12 cellular contexts compared by ENCODE assay signal in genomic region chr3:111831840-111832239, GRCh38. TPM values are rescaled to one million over a fixed set of nuclear protein-coding genes. Genes with fewer than 3 reads are reported as not detected.
DNase-seq lines count a peak whose midpoint lies in the region; ATAC-seq and TF ChIP-seq lines count a peak whose summit lies in the region.
"Had no signal": no experiment of that assay in that cellular context is flagged by ENCODE, and none has a peak within 500 bp of the region (broad histone marks: within the 10 kb centered on the region; RNA-seq: fewer than 3 reads in every experiment).

No MANE protein-coding gene starts in this region.

- H3K4me3 ChIP-seq in mammary epithelial cell (replicated peaks in 1 of 3; ENCODE audit: insufficient read depth in 1 of 3, low read depth in 2 of 3, low read length in 3 of 3) (no peak overlapping the region), RWPE2 (ENCODE audit: severe bottlenecking) (no peak overlapping the region), fibroblast of villous mesenchyme (ENCODE audit: low read depth, low read length) (no peak overlapping the region)

- H3K9me3 ChIP-seq in mammary epithelial cell (replicated peaks; ENCODE audit: insufficient read depth, low read length) (no peaks in the 10 kb centered on the region), RWPE2 (ENCODE audit: severe bottlenecking) (no peaks in the 10 kb centered on the region)

- BruUV-seq in mammary epithelial cell (replicated peaks; lab: Mats Ljungman, UMichigan) (no TSS peak), MCF 10A (replicated peaks; lab: Mats Ljungman, UMichigan) (no TSS peak)

- DNase-seq in mammary epithelial cell (peak; percentile 67), MCF 10A (ENCODE audit: unreplicated experiment) (no peak), RWPE2 (ENCODE audit: low spot score) (no peak), fibroblast of villous mesenchyme (ENCODE audit: low read depth) (peak; percentile 66), ureter (ENCODE audit: low spot score) (no peak)
- DNase-seq in stimulated activated naive CD8-positive, alpha-beta T cell treated with anti-CD3 and anti-CD28 coated beads, Interleukin-15, amount 100 ng/mL, for 72 hours = peak; percentile 2 to 23
- DNase-seq: activated effector memory CD4-positive, alpha-beta T cell treated with Interleukin-2 at 50 U/mL for 16 hours; NCI-H524 had no signal

- TF ChIP-seq CTCF in mammary epithelial cell (conservative IDR thresholded peaks at IDR 0.05 in 1 of 2, IDR thresholded peaks at IDR 0.05 in 1 of 2; ENCODE audit: extremely low read depth in 1 of 2, insufficient read depth in 1 of 2, low read depth in 1 of 2, low read length in 2 of 2) (no peak), MCF 10A (IDR thresholded peaks at IDR 0.05; ENCODE audit: unreplicated experiment) (no peak), RWPE2 (IDR thresholded peaks at IDR 0.05; ENCODE audit: poor library complexity, severe bottlenecking) (no peak), fibroblast of villous mesenchyme (IDR thresholded peaks at IDR 0.05; ENCODE audit: insufficient read depth, low read depth, low read length) (no peak)

- H3K79me2 ChIP-seq in mammary epithelial cell (ENCODE audit: insufficient read depth, low read length) = no peaks in the 10 kb centered on the region

- H3K4me1 ChIP-seq in mammary epithelial cell (ENCODE audit: insufficient read depth, low read length) (peaks cover 6% of the 10 kb centered on the region), RWPE2 (ENCODE audit: insufficient read depth, poor library complexity, severe bottlenecking) (no peaks in the 10 kb centered on the region)

- H3K9ac ChIP-seq in mammary epithelial cell (ENCODE audit: insufficient read depth, low read length) = no peak overlapping the region

- H3K9me3 Mint-ChIP-seq in MCF 10A (ENCODE audit: unreplicated experiment) = no peaks in the 10 kb centered on the region
- no peaks in the 10 kb centered on the region for H3K9me3 Mint-ChIP-seq in stimulated activated naive CD8-positive, alpha-beta T cell treated with anti-CD3 and anti-CD28 coated beads, Interleukin-15, amount 100 ng/mL, for 72 hours
- H3K9me3 Mint-ChIP-seq: T-helper 1 cell treated with Interleukin-12 subunit alpha and Interleukin-12 subunit beta and Interleukin-4 antibody, amounts not matched to agents 30 μg/mL and 1 μg/mL, for 36 hours had no signal

- no peaks in the 10 kb centered on the region for H3K36me3 ChIP-seq in mammary epithelial cell (ENCODE audit: insufficient read depth, low read length)
- peaks cover 6% of the 10 kb centered on the region for H3K36me3 ChIP-seq in RWPE2 (ENCODE audit: low read depth)

- H3K36me3 Mint-ChIP-seq in MCF 10A (ENCODE audit: insufficient read depth, unreplicated experiment) = no peaks in the 10 kb centered on the region
- H3K36me3 Mint-ChIP-seq: CD14-positive monocyte had no signal

- dilution Hi-C loops in mammary epithelial cell (cut with HindIII; ENCODE audit: low sequenced_read_pairs) = no loop called here

- in situ Hi-C loops in mammary epithelial cell (cut with MboI; ENCODE audit: low sequenced_read_pairs in 2 of 2) = no loop called here

- no peak overlapping the region for H3K27ac ChIP-seq in mammary epithelial cell (ENCODE audit: insufficient read depth, low read depth, low read length)
- H3K27ac ChIP-seq in RWPE2 (ENCODE audit: poor library complexity, severe bottlenecking) = no peak overlapping the region

- intact Hi-C loops in mammary epithelial cell (cut with micrococcal nuclease) (no loop called here), MCF 10A (cut with micrococcal nuclease) (no loop called here)

- H3K4me3 Mint-ChIP-seq in MCF 10A (ENCODE audit: unreplicated experiment) = no peak overlapping the region
- no peak overlapping the region for H3K4me3 Mint-ChIP-seq in stimulated activated naive CD8-positive, alpha-beta T cell treated with anti-CD3 and anti-CD28 coated beads, Interleukin-15, amount 100 ng/mL, for 72 hours
- H3K4me3 Mint-ChIP-seq: CD14-positive monocyte; T-helper 1 cell treated with Interleukin-12 subunit alpha and Interleukin-12 subunit beta and Interleukin-4 antibody, amounts not matched to agents 30 μg/mL and 1 μg/mL, for 36 hours had no signal

- H2AFZ ChIP-seq in mammary epithelial cell (ENCODE audit: low read depth, low read length) = peak overlapping the region; percentile 36

- CTCF ChIA-PET in mammary epithelial cell (lab: Charles Lee; ENCODE audit: low non-redundant PET) = no interaction called here
- CTCF ChIA-PET in MCF 10A (lab: Yijun Ruan, JAX) = no interaction called here

- H4K20me1 ChIP-seq in mammary epithelial cell (ENCODE audit: insufficient read depth, low read length) = no peaks in the 10 kb centered on the region

- H3K27ac Mint-ChIP-seq in MCF 10A (ENCODE audit: low read depth, unreplicated experiment) = no peak overlapping the region
- H3K27ac Mint-ChIP-seq in stimulated activated naive CD8-positive, alpha-beta T cell treated with anti-CD3 and anti-CD28 coated beads, Interleukin-15, amount 100 ng/mL, for 72 hours = no peak overlapping the region
- H3K27ac Mint-ChIP-seq: CD14-positive monocyte; T-helper 1 cell treated with Interleukin-12 subunit alpha and Interleukin-12 subunit beta and Interleukin-4 antibody, amounts not matched to agents 30 μg/mL and 1 μg/mL, for 36 hours had no signal

- H3K27me3 Mint-ChIP-seq in MCF 10A (ENCODE audit: insufficient read depth, unreplicated experiment) = no peaks in the 10 kb centered on the region
- H3K27me3 Mint-ChIP-seq in stimulated activated naive CD8-positive, alpha-beta T cell treated with anti-CD3 and anti-CD28 coated beads, Interleukin-15, amount 100 ng/mL, for 72 hours = no peaks in the 10 kb centered on the region

- POLR2A ChIA-PET in MCF 10A (lab: Yijun Ruan, JAX) = no interaction called here

- no peaks in the 10 kb centered on the region for H3K27me3 ChIP-seq in mammary epithelial cell (ENCODE audit: insufficient read depth, low read length)
- H3K27me3 ChIP-seq in RWPE2 (ENCODE audit: insufficient read depth, poor library complexity, severe bottlenecking) = no peaks in the 10 kb centered on the region

- peak; percentile 58 for ATAC-seq in RWPE2 (ENCODE audit: low read depth)
- ATAC-seq in stimulated activated naive CD8-positive, alpha-beta T cell treated with anti-CD3 and anti-CD28 coated beads, Interleukin-15, amount 100 ng/mL, for 72 hours = peak; percentile 87
- no peak for ATAC-seq in HG03521 (IDR thresholded peaks at IDR 0.05; ENCODE audit: unreplicated experiment)
- ATAC-seq in SK-N-SH treated with all-trans-retinoic acid at 6 μM for 48 hours = no peak

- H3K4me1 Mint-ChIP-seq in MCF 10A (ENCODE audit: insufficient read depth, unreplicated experiment) = peaks cover 9% of the 10 kb centered on the region
- H3K4me1 Mint-ChIP-seq in stimulated activated naive CD8-positive, alpha-beta T cell treated with anti-CD3 and anti-CD28 coated beads, Interleukin-15, amount 100 ng/mL, for 72 hours = peaks cover 13% of the 10 kb centered on the region
- H3K4me1 Mint-ChIP-seq: CD14-positive monocyte had no signal

- H3K4me2 ChIP-seq in mammary epithelial cell (ENCODE audit: insufficient read depth, low read depth, low read length) = no peak overlapping the region

TF ChIP-seq in SK-N-SH treated with all-trans-retinoic acid at 6 μM for 48 hours, 23 proteins besides CTCF, POLR2A, EP300 and RAD21:
- no peak for TF ChIP-seq RARB (CRISPR knock-in tag; IDR thresholded peaks at IDR 0.05)
- no peak for TF ChIP-seq ARNTL (CRISPR knock-in tag; IDR thresholded peaks at IDR 0.05; ENCODE audit: borderline replicate concordance, low read depth)
- no peak for TF ChIP-seq TOX (CRISPR knock-in tag; IDR thresholded peaks at IDR 0.05; ENCODE audit: borderline replicate concordance)
- TF ChIP-seq TCF4 (CRISPR knock-in tag; IDR thresholded peaks at IDR 0.05; ENCODE audit: borderline replicate concordance) = no peak
- TF ChIP-seq ZFP3 (CRISPR knock-in tag; IDR thresholded peaks at IDR 0.05) = no peak
- TF ChIP-seq ZNF565 (CRISPR knock-in tag; conservative IDR thresholded peaks at IDR 0.05; ENCODE audit: low read depth) = no peak
- no peak for TF ChIP-seq GLIS3 (CRISPR knock-in tag; IDR thresholded peaks at IDR 0.05)
- TF ChIP-seq PATZ1 (CRISPR knock-in tag; IDR thresholded peaks at IDR 0.05; ENCODE audit: borderline replicate concordance) = no peak
- no peak for TF ChIP-seq BACH2 (CRISPR knock-in tag; IDR thresholded peaks at IDR 0.05; ENCODE audit: borderline replicate concordance)
- no peak for TF ChIP-seq ESRRG (CRISPR knock-in tag; IDR thresholded peaks at IDR 0.05)

RNA-seq across cellular contexts. Expression of gene PHLDB2, which starts 27.2 kb away (rescaled TPM):
- total RNA-seq in mammary epithelial cell (100 to 1,000 TPM in 1 of 2 donors, 10 to 100 TPM in 1; 95.5 to 153 TPM), MCF 10A (2022) (89.8 and 109 TPM in 2 replicates), fibroblast of villous mesenchyme (82.1 and 111 TPM in 2 replicates), ureter (95.1 TPM)
- polyA plus RNA-seq in mammary epithelial cell = 21.1 TPM
- 55.5 TPM for polyA minus RNA-seq in mammary epithelial cell

Comparison
In these comparisons a context has a peak if more than half of its experiments do, and no peak if none do; other contexts are left out.
1. DNase-seq: peak in mammary epithelial cell (single experiment), fibroblast of villous mesenchyme (single experiment) and stimulated activated naive CD8-positive, alpha-beta T cell treated with anti-CD3 and anti-CD28 coated beads, Interleukin-15, amount 100 ng/mL, for 72 hours (2 of 2); none in MCF 10A (single experiment), RWPE2 (single experiment) and ureter (single experiment).
2. ATAC-seq: peak in RWPE2 (single experiment) and stimulated activated naive CD8-positive, alpha-beta T cell treated with anti-CD3 and anti-CD28 coated beads, Interleukin-15, amount 100 ng/mL, for 72 hours (single experiment); none in HG03521 (single experiment) and SK-N-SH treated with all-trans-retinoic acid at 6 μM for 48 hours (single experiment).